8 cellular contexts compared by ENCODE assay signal in genomic region chr7:37448637-37449331, GRCh38. TPM values are rescaled to one million over a fixed set of nuclear protein-coding genes. Genes with fewer than 3 reads are reported as not detected.
DNase-seq lines count a peak whose midpoint lies in the region; ATAC-seq and TF ChIP-seq lines count a peak whose summit lies in the region.

Gene ELMO1, minus strand, starts transcription at chr7:37448864. Its CDS starts 106,174 bp downstream, at chr7:37342690.

- intact Hi-C loops in prostate gland (cut with DNase I): loop anchor here (10.0 kb wide), 1 partner anchor 214 kb away; no protein-coding TSS in a partner anchor

- in situ Hi-C loops in KBM-7 (cut with MboI; ENCODE audit: low pct_unique_long_range_greater_than_20kb, low sequenced_read_pairs): no loop called here

- H3K36me3 ChIP-seq in adipocyte (ENCODE audit: control insufficient read depth, insufficient read depth, low read length, severe bottlenecking) (no peaks in the 10 kb centered on the region), right atrium auricular region (no peaks in the 10 kb centered on the region), prostate gland (no peaks in the 10 kb centered on the region), urinary bladder (ENCODE audit: insufficient read depth) (no peaks in the 10 kb centered on the region)

- peak within 1 kb of the TSS; percentile 97 to 98 for H3K27ac Mint-ChIP-seq in T-cell

- peak; percentile 95 for ATAC-seq in GM21515 (IDR thresholded peaks at IDR 0.05; ENCODE audit: unreplicated experiment)
- peak; percentile 82 to 88 (median 84) for ATAC-seq in T-cell (replicated peaks in 1 of 4)

- H3K27me3 Mint-ChIP-seq in T-cell: peaks cover 0 to 1% of the 10 kb centered on the region in 2 donors

- POLR2A ChIA-PET in T-cell (lab: Charles Lee): interaction anchor here (0.6 to 1.6 kb wide), 7 partner anchors 9 to 768 kb away, joined by 3 to 8 read pairs (median 5); no protein-coding TSS in a partner anchor

- TF ChIP-seq CTCF in right atrium auricular region (IDR thresholded peaks at IDR 0.05) (peak; percentile 35 to 44), prostate gland (IDR thresholded peaks at IDR 0.05) (peak in 2 of 4 experiments; percentile 41 to 46)

- peak within 1 kb of the TSS; percentile 93 to 94 (median 93) for H3K4me3 Mint-ChIP-seq in T-cell

- peaks cover 10% of the 10 kb centered on the region for H3K36me3 Mint-ChIP-seq in T-cell

- no peaks in the 10 kb centered on the region for H3K4me1 ChIP-seq in adipocyte (ENCODE audit: control insufficient read depth, insufficient read depth, low read length)
- H3K4me1 ChIP-seq in right atrium auricular region: peaks cover 0 to 16% of the 10 kb centered on the region in 2 donors
- no peaks in the 10 kb centered on the region for H3K4me1 ChIP-seq in prostate gland (replicated peaks)
- H3K4me1 ChIP-seq in urinary bladder (ENCODE audit: insufficient read depth): no peaks in the 10 kb centered on the region

- H3K9me3 ChIP-seq in adipocyte (ENCODE audit: control insufficient read depth, low read length) (peaks cover 1% of the 10 kb centered on the region), right atrium auricular region (no peaks in the 10 kb centered on the region), prostate gland (no peaks in the 10 kb centered on the region)

- DNase-seq in DMS 273 treated with DMSO at 0.1 percent for 48 hours (lab: John Stamatoyannopoulos, UW) (peak; percentile 77), KBM-7 (peak; percentile 93), T-cell (peak; percentile 65 to 86 (median 76)), adipocyte (ENCODE audit: low read depth) (peak; percentile 43), right atrium auricular region (ENCODE audit: low spot score) (peak; percentile 87), prostate gland (ENCODE audit: low spot score) (peak; percentile 45)

- CTCF ChIA-PET in T-cell (lab: Charles Lee): interaction anchor here (0.5 to 4.9 kb wide), 16 partner anchors 9 to 1161 kb away, joined by 3 to 28 read pairs (median 4); no protein-coding TSS in a partner anchor

- H3K4me1 Mint-ChIP-seq in T-cell: peaks cover 51 to 64% (median 55%) of the 10 kb centered on the region in 3 donors

- peak within 1 kb of the TSS; percentile 86 to 91 for H3K27ac ChIP-seq in right atrium auricular region
- H3K27ac ChIP-seq in prostate gland: peak within 1 kb of the TSS; percentile 65 to 77
- H3K27ac ChIP-seq in urinary bladder (ENCODE audit: low read depth): peak within 1 kb of the TSS; percentile 78

- under 1% methylated on average over 42 of the region's 53 CpGs for WGBS in prostate gland
- WGBS in urinary bladder: under 1% methylated on average over 53 of the region's 53 CpGs

- H3K9me3 Mint-ChIP-seq in T-cell: no peaks in the 10 kb centered on the region

- H3K4me3 ChIP-seq in adipocyte (ENCODE audit: low read length): peak within 1 kb of the TSS; percentile 80
- peak within 1 kb of the TSS; percentile 75 to 79 for H3K4me3 ChIP-seq in right atrium auricular region
- H3K4me3 ChIP-seq in prostate gland: peak within 1 kb of the TSS; percentile 66 to 75
- H3K4me3 ChIP-seq in urinary bladder (ENCODE audit: low read depth, low read length): peak within 1 kb of the TSS; percentile 82

- TF ChIP-seq POLR2A in prostate gland (IDR thresholded peaks at IDR 0.05): no peak

- H3K27me3 ChIP-seq in adipocyte (replicated peaks; ENCODE audit: control insufficient read depth, insufficient read depth, low read length) (peaks cover 32% of the 10 kb centered on the region), right atrium auricular region (no peaks in the 10 kb centered on the region), prostate gland (replicated peaks; ENCODE audit: insufficient read depth) (no peaks in the 10 kb centered on the region)

- H3K9ac ChIP-seq in adipocyte (ENCODE audit: low read length): peak within 1 kb of the TSS; percentile 66

RNA-seq across cellular contexts. Expression of gene ELMO1, which starts in this region (rescaled TPM):
- total RNA-seq in T-cell: 100 to 1,000 TPM; 101 to 149 (median 113) TPM
- 10 to 100 TPM; 24.4 to 45.1 TPM for total RNA-seq in right atrium auricular region
- total RNA-seq in prostate gland: 10 to 100 TPM in 1 of 2 donors, 1 to 10 TPM in 1; 6.7 to 19.3 TPM
- 86.7 TPM for total RNA-seq in urinary bladder
- polyA plus RNA-seq in urinary bladder: 14.1 TPM

Comparison
In these comparisons a context has a peak if more than half of its experiments do, and no peak if none do; other contexts are left out.
1. Peak in every context shown above with its lines: DNase-seq, ATAC-seq, H3K4me3 ChIP-seq and H3K27ac ChIP-seq.
2. DNase-seq: peak in every context shown above with its lines; median percentile 93 in KBM-7; 87 in right atrium auricular region; 77 in DMS 273 treated with DMSO at 0.1 percent for 48 hours; 76 in T-cell; 45 in prostate gland; 43 in adipocyte.